In genomic region chr6:100881707-100882040, GRCh38 we compare ENCODE assay signal across 8 cellular contexts. TPM values are rescaled to one million over a fixed set of nuclear protein-coding genes. Genes with fewer than 3 reads are reported as not detected.
DNase-seq lines count a peak whose midpoint lies in the region; ATAC-seq, FAIRE-seq and TF ChIP-seq lines count a peak whose summit lies in the region.

No MANE protein-coding gene starts in this region.

- POLR2A ChIA-PET in GM12878 (lab: Charles Lee) = interaction anchor here (0.9 to 3.2 kb wide), 4 partner anchors 13 to 167 kb away, joined by 3 to 21 read pairs (median 4); no protein-coding TSS in a partner anchor

- TF ChIP-seq EP300 in GM12878 (IDR thresholded peaks at IDR 0.05; ENCODE audit: borderline replicate concordance in 1 of 2, control insufficient read depth in 1 of 2, low read depth in 2 of 2, low read length in 2 of 2) = no peak

- intact Hi-C loops in GM12878 (cut with micrococcal nuclease; ENCODE audit: unreplicated experiment) = no loop called here
- intact Hi-C loops in left lung (cut with DNase I) = no loop called here

- peaks cover 38% of the 10 kb centered on the region for H3K4me1 ChIP-seq in Karpas-422 (ENCODE audit: low read length)
- H3K4me1 ChIP-seq in GM12878 (ENCODE audit: control insufficient read depth, insufficient read depth, low read length) = no peaks in the 10 kb centered on the region
- H3K4me1 ChIP-seq in left lung = peaks cover 4 to 39% of the 10 kb centered on the region in 2 donors
- peaks cover 20 to 41% of the 10 kb centered on the region in 2 donors for H3K4me1 ChIP-seq in thoracic aorta (ENCODE audit: control insufficient read depth in 1 of 2, low read depth in 2 of 2)

- H3K36me3 ChIP-seq in Karpas-422 (ENCODE audit: insufficient read depth, low read length) (peaks cover 5% of the 10 kb centered on the region; the same call in 1 of the 2 replicates), GM12878 (ENCODE audit: control insufficient read depth in 2 of 2, insufficient read depth in 2 of 2, low read length in 1 of 2) (no peaks in the 10 kb centered on the region), left lung (no peaks in the 10 kb centered on the region), thoracic aorta (no peaks in the 10 kb centered on the region)

- FAIRE-seq in GM12878 (lab: Jason Lieb, UNC) = peak; percentile 70

- no peaks in the 10 kb centered on the region for H3K9me2 ChIP-seq in Karpas-422 (replicated peaks; ENCODE audit: insufficient read depth, low read length)

- H3K4me3 ChIP-seq in Karpas-422 (ENCODE audit: low read length) (peak overlapping the region; percentile 93), GM12878 (peak overlapping the region; percentile 89), left lung (peak overlapping the region; percentile 82 to 92), thoracic aorta (peak overlapping the region; percentile 79)

- no peaks in the 10 kb centered on the region for H3K9me3 Mint-ChIP-seq in activated T-cell treated with anti-CD3 and anti-CD28 coated beads, Interleukin-2, amount 50 U/mL, for 24 hours

- DNase-seq in activated T-cell treated with anti-CD3 and anti-CD28 coated beads, Interleukin-2, amount 50 U/mL, for 24 hours = no peak
- DNase-seq in activated T-cell treated with anti-CD3 and anti-CD28 coated beads, Interleukin-2, amount 50 U/mL, for 48 hours = no peak
- DNase-seq in Karpas-422 = peak; percentile 60
- DNase-seq in GM12878 (ENCODE audit: low read depth, low spot score) = no peak
- no peak for DNase-seq in left lung
- DNase-seq in thoracic aorta (ENCODE audit: low spot score) = no peak
- no peak for DNase-seq in DMS79 (lab: John Stamatoyannopoulos, UW)

- H3K4me2 ChIP-seq in Karpas-422 (ENCODE audit: low read depth, low read length, poor library complexity, severe bottlenecking) = peak overlapping the region; percentile 93
- H3K4me2 ChIP-seq in GM12878 (ENCODE audit: control insufficient read depth, insufficient read depth) = peak overlapping the region; percentile 68

- H3K9me3 ChIP-seq in Karpas-422 (ENCODE audit: low read length) = no peaks in the 10 kb centered on the region
- H3K9me3 ChIP-seq in GM12878 (replicated peaks; ENCODE audit: control insufficient read depth, insufficient read depth, low read length) = no peaks in the 10 kb centered on the region
- H3K9me3 ChIP-seq in left lung = no peaks in the 10 kb centered on the region
- H3K9me3 ChIP-seq in thoracic aorta = no peaks in the 10 kb centered on the region

- no TSS peak for BruUV-seq in GM12878 (replicated peaks; lab: Mats Ljungman, UMichigan)

- peak overlapping the region; percentile 100 for H3K27ac Mint-ChIP-seq in activated T-cell treated with anti-CD3 and anti-CD28 coated beads, Interleukin-2, amount 50 U/mL, for 24 hours

- 0% methylated on average over 6 of the region's 6 CpGs for WGBS in GM12878 (ENCODE audit: insufficient coverage, insufficient replicate concordance, low lambda C conversion rate, missing lambda C conversion rate)

- peaks cover 45% of the 10 kb centered on the region for H3K4me1 Mint-ChIP-seq in activated T-cell treated with anti-CD3 and anti-CD28 coated beads, Interleukin-2, amount 50 U/mL, for 24 hours (ENCODE audit: low read depth)

- H3K36me3 Mint-ChIP-seq in activated T-cell treated with anti-CD3 and anti-CD28 coated beads, Interleukin-2, amount 50 U/mL, for 24 hours (ENCODE audit: low read depth) = peaks cover 41% of the 10 kb centered on the region

- no peak for TF ChIP-seq RAD21 in GM12878 (IDR thresholded peaks at IDR 0.05; ENCODE audit: insufficient read depth, low read depth, low read length)

- H3K27me3 ChIP-seq in Karpas-422 (ENCODE audit: low read length) = no peaks in the 10 kb centered on the region
- H3K27me3 ChIP-seq in GM12878 (replicated peaks in 1 of 2; ENCODE audit: control insufficient read depth in 2 of 2, insufficient read depth in 2 of 2, low read length in 1 of 2) = no peaks in the 10 kb centered on the region
- no peaks in the 10 kb centered on the region for H3K27me3 ChIP-seq in left lung
- H3K27me3 ChIP-seq in thoracic aorta (replicated peaks; ENCODE audit: insufficient read depth) = no peaks in the 10 kb centered on the region

- no peak for TF ChIP-seq POLR2A in GM12878 (IDR thresholded peaks at IDR 0.05; ENCODE audit: low read depth, low read length)

- H3K79me2 ChIP-seq in Karpas-422 (ENCODE audit: low read length) (peaks cover 57% of the 10 kb centered on the region), GM12878 (ENCODE audit: control insufficient read depth, insufficient read depth, low read length) (peaks cover 46% of the 10 kb centered on the region)

- H2AFZ ChIP-seq in Karpas-422 (ENCODE audit: low read length) (peak overlapping the region; percentile 87), GM12878 (ENCODE audit: control insufficient read depth, low read depth, low read length) (peak overlapping the region; percentile 93)

- no peak for ATAC-seq in GM12878
- ATAC-seq in left lung = no peak
- ATAC-seq in thoracic aorta (ENCODE audit: insufficient number of reproducible peaks, low FRiP score, low read depth) = no peak
- ATAC-seq in HG03097 (IDR thresholded peaks at IDR 0.05; ENCODE audit: low FRiP score, unreplicated experiment) = no peak

- no peaks in the 10 kb centered on the region; the same call in 1 of the 2 replicates for H4K20me1 ChIP-seq in Karpas-422 (ENCODE audit: insufficient read depth, low read depth, low read length)
- H4K20me1 ChIP-seq in GM12878 (ENCODE audit: control insufficient read depth, insufficient read depth) = no peaks in the 10 kb centered on the region

- TF ChIP-seq CTCF in GM12878 (IDR thresholded peaks at IDR 0.05 in 2 of 3, conservative IDR thresholded peaks at IDR 0.05 in 1 of 3; ENCODE audit: control insufficient read depth in 2 of 3, extremely low read depth in 1 of 3, insufficient read depth in 1 of 3, low read depth in 3 of 3, low read length in 3 of 3) (no peak), left lung (IDR thresholded peaks at IDR 0.05) (no peak), thoracic aorta (IDR thresholded peaks at IDR 0.05) (no peak)

- no peak overlapping the region for H3K27ac ChIP-seq in Karpas-422 (ENCODE audit: low read length)
- H3K27ac ChIP-seq in GM12878 (ENCODE audit: control insufficient read depth, insufficient read depth) = peak overlapping the region; percentile 81
- peak overlapping the region; percentile 88 to 94 for H3K27ac ChIP-seq in left lung
- H3K27ac ChIP-seq in thoracic aorta = peak overlapping the region; percentile 84 to 86

- peak overlapping the region; percentile 100 for H3K4me3 Mint-ChIP-seq in activated T-cell treated with anti-CD3 and anti-CD28 coated beads, Interleukin-2, amount 50 U/mL, for 24 hours

- in situ Hi-C loops in GM12878 (cut with MboI) = no loop called here

- CTCF ChIA-PET in GM12878 (lab: Yijun Ruan, JAX) = interaction anchor here (0.7 to 2.0 kb wide), 3 partner anchors 18 to 217 kb away, joined by 3 to 4 read pairs (median 3); no protein-coding TSS in a partner anchor

- RAD21 ChIA-PET in GM12878 (lab: Charles Lee; ENCODE audit: unreplicated experiment) = interaction anchor here (1.1 kb wide), 1 partner anchor 109 kb away, joined by 3 read pairs; no protein-coding TSS in a partner anchor

- H3K27me3 Mint-ChIP-seq in activated T-cell treated with anti-CD3 and anti-CD28 coated beads, Interleukin-2, amount 50 U/mL, for 24 hours = no peaks in the 10 kb centered on the region

- SMC1A ChIA-PET in GM12878 (lab: Charles Lee; ENCODE audit: uncharacterized antibody, unreplicated experiment) = interaction anchor here (1.5 kb wide), 1 partner anchor 14 kb away, joined by 5 read pairs; no protein-coding TSS in a partner anchor

- H3K9ac ChIP-seq in Karpas-422 (ENCODE audit: low read length) (peak overlapping the region; percentile 92), GM12878 (ENCODE audit: control insufficient read depth, insufficient read depth, low read length) (peak overlapping the region; percentile 70)

TF ChIP-seq in GM12878, 131 proteins besides CTCF, POLR2A, EP300 and RAD21 (continues in another document):
- TF ChIP-seq SKIL (IDR thresholded peaks at IDR 0.05; ENCODE audit: low read depth, poor library complexity, severe bottlenecking) (peak; percentile 12), PML (IDR thresholded peaks at IDR 0.05; ENCODE audit: low read length) (0 out of 2 replicates have a peak, but pooled peaks have one; percentile 23), RUNX3 (IDR thresholded peaks at IDR 0.05; ENCODE audit: low read length) (0 out of 2 replicates have a peak, but pooled peaks have one; percentile 3)

RNA-seq across cellular contexts. Expression of gene ASCC3, which starts 0.5 kb away (rescaled TPM):
- total RNA-seq in Karpas-422 (2014; rRNA removed; shearing (Covaris generic); ENCODE audit: low replicate concordance) = 39.0 and 56.2 TPM in 2 replicates
- 278 and 279 TPM in 2 replicates for total RNA-seq in GM12878 (2013; cell fraction: nucleolus; rRNA removed)
- total RNA-seq in GM12878 (2014; rRNA removed) = 52.8 and 58.9 TPM in 2 replicates
- total RNA-seq in GM12878 (2014; rRNA removed; fragmentation: Illumina TruSeq; extraction: Trizol) = 69.9 and 70.4 TPM in 2 replicates
- 56.7 and 59.2 TPM in 2 replicates for total RNA-seq in GM12878 (2021)
- polyA plus RNA-seq in GM12878 (2011; ENCODE audit: low read depth) = 11.2 TPM
- polyA plus RNA-seq in GM12878 (2011; rRNA removed) = 58.9 and 77.3 TPM in 2 replicates
- 25.4 and 25.8 TPM in 2 replicates for polyA plus RNA-seq in GM12878 (2011; cell fraction: cytosol; rRNA removed)
- polyA plus RNA-seq in GM12878 (2011; cell fraction: nucleus; rRNA removed) = 34.9 and 35.7 TPM in 2 replicates
- 19.4 and 31.0 TPM in 2 replicates for polyA plus RNA-seq in GM12878 (2012)
- 48.4 and 55.6 TPM in 2 replicates for polyA plus RNA-seq in GM12878 (2014; fragmentation: Illumina TruSeq; extraction: Trizol)
- polyA plus RNA-seq in GM12878 (2014; fragmentation: Nextera tagmentation; extraction: Ambion mirVana) = 10 to 100 TPM; 19.9 to 22.2 TPM
- 18.8 and 25.8 TPM in 2 replicates for polyA plus RNA-seq in GM12878 (2014; rRNA removed)
- polyA plus RNA-seq in GM12878 (2016; fragmentation: Nextera tagmentation; extraction: Ambion mirVana) = 10 to 100 TPM; 68.9 to 76.2 TPM
- 93.3 and 137 TPM in 2 replicates for polyA minus RNA-seq in GM12878 (2011; rRNA and poly(A)+ RNA removed)
- polyA minus RNA-seq in GM12878 (2011; cell fraction: cytosol; rRNA and poly(A)+ RNA removed) = 32.3 and 33.5 TPM in 2 replicates
- polyA minus RNA-seq in GM12878 (2011; cell fraction: nucleus; rRNA and poly(A)+ RNA removed) = 105 and 144 TPM in 2 replicates
- 10 to 100 TPM; 43.0 to 43.2 TPM for total RNA-seq in left lung
- 10 to 100 TPM; 35.7 to 56.2 TPM for total RNA-seq in thoracic aorta
